Comparison of ENCODE assay signal across 1 cellular context in genomic region chr16:2009791-2010510, GRCh38.
A peak's percentile ranks its signal among the peaks of the same experiment; 100 is the strongest.
TF ChIP-seq lines count a peak whose summit lies in the region.

Gene ZNF598, minus strand, starts transcription at chr16:2009821.

TF ChIP-seq in K562, 482 proteins besides CTCF, POLR2A, EP300 and RAD21 (continued from another document and continues in another):
- TF ChIP-seq, protein P1, sequence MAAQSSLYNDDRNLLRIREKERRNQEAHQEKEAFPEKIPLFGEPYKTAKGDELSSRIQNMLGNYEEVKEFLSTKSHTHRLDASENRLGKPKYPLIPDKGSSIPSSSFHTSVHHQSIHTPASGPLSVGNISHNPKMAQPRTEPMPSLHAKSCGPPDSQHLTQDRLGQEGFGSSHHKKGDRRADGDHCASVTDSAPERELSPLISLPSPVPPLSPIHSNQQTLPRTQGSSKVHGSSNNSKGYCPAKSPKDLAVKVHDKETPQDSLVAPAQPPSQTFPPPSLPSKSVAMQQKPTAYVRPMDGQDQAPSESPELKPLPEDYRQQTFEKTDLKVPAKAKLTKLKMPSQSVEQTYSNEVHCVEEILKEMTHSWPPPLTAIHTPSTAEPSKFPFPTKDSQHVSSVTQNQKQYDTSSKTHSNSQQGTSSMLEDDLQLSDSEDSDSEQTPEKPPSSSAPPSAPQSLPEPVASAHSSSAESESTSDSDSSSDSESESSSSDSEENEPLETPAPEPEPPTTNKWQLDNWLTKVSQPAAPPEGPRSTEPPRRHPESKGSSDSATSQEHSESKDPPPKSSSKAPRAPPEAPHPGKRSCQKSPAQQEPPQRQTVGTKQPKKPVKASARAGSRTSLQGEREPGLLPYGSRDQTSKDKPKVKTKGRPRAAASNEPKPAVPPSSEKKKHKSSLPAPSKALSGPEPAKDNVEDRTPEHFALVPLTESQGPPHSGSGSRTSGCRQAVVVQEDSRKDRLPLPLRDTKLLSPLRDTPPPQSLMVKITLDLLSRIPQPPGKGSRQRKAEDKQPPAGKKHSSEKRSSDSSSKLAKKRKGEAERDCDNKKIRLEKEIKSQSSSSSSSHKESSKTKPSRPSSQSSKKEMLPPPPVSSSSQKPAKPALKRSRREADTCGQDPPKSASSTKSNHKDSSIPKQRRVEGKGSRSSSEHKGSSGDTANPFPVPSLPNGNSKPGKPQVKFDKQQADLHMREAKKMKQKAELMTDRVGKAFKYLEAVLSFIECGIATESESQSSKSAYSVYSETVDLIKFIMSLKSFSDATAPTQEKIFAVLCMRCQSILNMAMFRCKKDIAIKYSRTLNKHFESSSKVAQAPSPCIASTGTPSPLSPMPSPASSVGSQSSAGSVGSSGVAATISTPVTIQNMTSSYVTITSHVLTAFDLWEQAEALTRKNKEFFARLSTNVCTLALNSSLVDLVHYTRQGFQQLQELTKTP (IDR thresholded peaks at IDR 0.05; ENCODE audit: low read depth in 1 of 2, partially characterized antibody in 2 of 2), result peak in 1 of 2 experiments; percentile 45
- TF ChIP-seq ZNF778 (CRISPR knock-in tag; IDR thresholded peaks at IDR 0.05) (no peak), RFX5 (IDR thresholded peaks at IDR 0.05; ENCODE audit: low read depth, low read length) (no peak), RCOR1 (IDR thresholded peaks at IDR 0.05; ENCODE audit: borderline replicate concordance in 1 of 2, low read depth in 2 of 2, low read length in 2 of 2) (0 out of 4 replicates have a peak, but pooled peaks of 1 of the 2 experiments have one; percentile 4), CAMTA2 (CRISPR knock-in tag; conservative IDR thresholded peaks at IDR 0.05) (no peak), STAT6 (CRISPR knock-in tag; IDR thresholded peaks at IDR 0.05) (no peak), STAT5B (CRISPR knock-in tag; IDR thresholded peaks at IDR 0.05) (no peak), ZNF586 (CRISPR knock-in tag; conservative IDR thresholded peaks at IDR 0.05) (no peak), SMAD3 (CRISPR knock-in tag; conservative IDR thresholded peaks at IDR 0.05) (no peak), KHSRP (IDR thresholded peaks at IDR 0.05) (no peak), PBX2 (CRISPR knock-in tag; IDR thresholded peaks at IDR 0.05; ENCODE audit: low read depth) (no peak), PBX2 (tag; conservative IDR thresholded peaks at IDR 0.05; ENCODE audit: low read depth) (no peak), CCAR2 (IDR thresholded peaks at IDR 0.05; ENCODE audit: low read depth, low read length) (no peak), ELF2 (CRISPR knock-in tag; IDR thresholded peaks at IDR 0.05) (peak; percentile 83), FOXP1 (CRISPR knock-in tag; IDR thresholded peaks at IDR 0.05) (peak; percentile 74; the same call in 1 of the 2 replicates), ZNF699 (CRISPR knock-in tag; IDR thresholded peaks at IDR 0.05; ENCODE audit: insufficient replicate concordance) (no peak), CEBPB (tag; IDR thresholded peaks at IDR 0.05) (no peak), U2AF2 (optimal IDR thresholded peaks at IDR 0.05; ENCODE audit: low read depth, low read length) (no peak), PRPF4 (IDR thresholded peaks at IDR 0.05; ENCODE audit: insufficient read depth, low read depth, low read length, poor library complexity, severe bottlenecking) (no peak), ZNF717 (CRISPR knock-in tag; IDR thresholded peaks at IDR 0.05) (no peak), MYBL2 (IDR thresholded peaks at IDR 0.05; ENCODE audit: low read depth) (no peak), MYBL2 (CRISPR knock-in tag; IDR thresholded peaks at IDR 0.05; ENCODE audit: borderline replicate concordance) (no peak), ZNF134 (CRISPR knock-in tag; conservative IDR thresholded peaks at IDR 0.05) (no peak), ILK (tag; IDR thresholded peaks at IDR 0.05; ENCODE audit: borderline replicate concordance, low read depth) (no peak), BDP1 (IDR thresholded peaks at IDR 0.05; ENCODE audit: insufficient read depth, insufficient read length) (no peak), MCM7 (IDR thresholded peaks at IDR 0.05) (no peak), SREBF1 (IDR thresholded peaks at IDR 0.05; ENCODE audit: borderline replicate concordance, low read depth, low read length) (no peak), ZFPM2 (CRISPR knock-in tag; IDR thresholded peaks at IDR 0.05) (no peak), ZNF24 (IDR thresholded peaks at IDR 0.05) (peak; percentile 15; the same call in 1 of the 2 replicates), CHCHD3 (CRISPR knock-in tag; IDR thresholded peaks at IDR 0.05) (peak; percentile 65; the same call in 1 of the 2 replicates), ZNF445 (CRISPR knock-in tag; IDR thresholded peaks at IDR 0.05; ENCODE audit: low read depth) (no peak), ZNF143 (CRISPR knock-in tag; IDR thresholded peaks at IDR 0.05) (no peak), BRCA1 (IDR thresholded peaks at IDR 0.05) (no peak), BRCA1 (CRISPR knock-in tag; IDR thresholded peaks at IDR 0.05) (no peak), NCOA1 (IDR thresholded peaks at IDR 0.05; ENCODE audit: low read depth) (no peak), CBFA2T2 (conservative IDR thresholded peaks at IDR 0.05) (no peak), OTX1 (CRISPR knock-in tag; IDR thresholded peaks at IDR 0.05) (no peak), ELK3 (CRISPR knock-in tag; IDR thresholded peaks at IDR 0.05) (no peak), ZFP1 (CRISPR knock-in tag; IDR thresholded peaks at IDR 0.05) (no peak), ZNF561 (CRISPR knock-in tag; conservative IDR thresholded peaks at IDR 0.05) (no peak), CHD2 (IDR thresholded peaks at IDR 0.05; ENCODE audit: low read depth, low read length) (no peak), RBM15 (IDR thresholded peaks at IDR 0.05; ENCODE audit: insufficient read depth, low read length) (no peak), ESRRA (IDR thresholded peaks at IDR 0.05; ENCODE audit: borderline replicate concordance, low read depth) (peak; percentile 52; the same call in 1 of the 2 replicates), SRSF9 (IDR thresholded peaks at IDR 0.05; ENCODE audit: borderline replicate concordance, low read depth, low read length) (no peak), DPF2 (IDR thresholded peaks at IDR 0.05) (0 out of 2 replicates have a peak, but pooled peaks have one; percentile 31)
- TF ChIP-seq, protein P2, sequence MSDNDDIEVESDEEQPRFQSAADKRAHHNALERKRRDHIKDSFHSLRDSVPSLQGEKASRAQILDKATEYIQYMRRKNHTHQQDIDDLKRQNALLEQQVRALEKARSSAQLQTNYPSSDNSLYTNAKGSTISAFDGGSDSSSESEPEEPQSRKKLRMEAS (CRISPR knock-in tag; IDR thresholded peaks at IDR 0.05), result peak; percentile 96
- TF ChIP-seq, protein P3, sequence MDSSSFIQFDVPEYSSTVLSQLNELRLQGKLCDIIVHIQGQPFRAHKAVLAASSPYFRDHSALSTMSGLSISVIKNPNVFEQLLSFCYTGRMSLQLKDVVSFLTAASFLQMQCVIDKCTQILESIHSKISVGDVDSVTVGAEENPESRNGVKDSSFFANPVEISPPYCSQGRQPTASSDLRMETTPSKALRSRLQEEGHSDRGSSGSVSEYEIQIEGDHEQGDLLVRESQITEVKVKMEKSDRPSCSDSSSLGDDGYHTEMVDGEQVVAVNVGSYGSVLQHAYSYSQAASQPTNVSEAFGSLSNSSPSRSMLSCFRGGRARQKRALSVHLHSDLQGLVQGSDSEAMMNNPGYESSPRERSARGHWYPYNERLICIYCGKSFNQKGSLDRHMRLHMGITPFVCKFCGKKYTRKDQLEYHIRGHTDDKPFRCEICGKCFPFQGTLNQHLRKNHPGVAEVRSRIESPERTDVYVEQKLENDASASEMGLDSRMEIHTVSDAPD (CRISPR knock-in tag; IDR thresholded peaks at IDR 0.05), result no peak
- TF ChIP-seq, protein P4, sequence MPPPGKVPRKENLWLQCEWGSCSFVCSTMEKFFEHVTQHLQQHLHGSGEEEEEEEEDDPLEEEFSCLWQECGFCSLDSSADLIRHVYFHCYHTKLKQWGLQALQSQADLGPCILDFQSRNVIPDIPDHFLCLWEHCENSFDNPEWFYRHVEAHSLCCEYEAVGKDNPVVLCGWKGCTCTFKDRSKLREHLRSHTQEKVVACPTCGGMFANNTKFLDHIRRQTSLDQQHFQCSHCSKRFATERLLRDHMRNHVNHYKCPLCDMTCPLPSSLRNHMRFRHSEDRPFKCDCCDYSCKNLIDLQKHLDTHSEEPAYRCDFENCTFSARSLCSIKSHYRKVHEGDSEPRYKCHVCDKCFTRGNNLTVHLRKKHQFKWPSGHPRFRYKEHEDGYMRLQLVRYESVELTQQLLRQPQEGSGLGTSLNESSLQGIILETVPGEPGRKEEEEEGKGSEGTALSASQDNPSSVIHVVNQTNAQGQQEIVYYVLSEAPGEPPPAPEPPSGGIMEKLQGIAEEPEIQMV (tag; conservative IDR thresholded peaks at IDR 0.05; ENCODE audit: low read depth), result no peak
- TF ChIP-seq, protein P5, sequence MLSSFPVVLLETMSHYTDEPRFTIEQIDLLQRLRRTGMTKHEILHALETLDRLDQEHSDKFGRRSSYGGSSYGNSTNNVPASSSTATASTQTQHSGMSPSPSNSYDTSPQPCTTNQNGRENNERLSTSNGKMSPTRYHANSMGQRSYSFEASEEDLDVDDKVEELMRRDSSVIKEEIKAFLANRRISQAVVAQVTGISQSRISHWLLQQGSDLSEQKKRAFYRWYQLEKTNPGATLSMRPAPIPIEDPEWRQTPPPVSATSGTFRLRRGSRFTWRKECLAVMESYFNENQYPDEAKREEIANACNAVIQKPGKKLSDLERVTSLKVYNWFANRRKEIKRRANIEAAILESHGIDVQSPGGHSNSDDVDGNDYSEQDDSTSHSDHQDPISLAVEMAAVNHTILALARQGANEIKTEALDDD (IDR thresholded peaks at IDR 0.05), result no peak
- TF ChIP-seq, protein P6, sequence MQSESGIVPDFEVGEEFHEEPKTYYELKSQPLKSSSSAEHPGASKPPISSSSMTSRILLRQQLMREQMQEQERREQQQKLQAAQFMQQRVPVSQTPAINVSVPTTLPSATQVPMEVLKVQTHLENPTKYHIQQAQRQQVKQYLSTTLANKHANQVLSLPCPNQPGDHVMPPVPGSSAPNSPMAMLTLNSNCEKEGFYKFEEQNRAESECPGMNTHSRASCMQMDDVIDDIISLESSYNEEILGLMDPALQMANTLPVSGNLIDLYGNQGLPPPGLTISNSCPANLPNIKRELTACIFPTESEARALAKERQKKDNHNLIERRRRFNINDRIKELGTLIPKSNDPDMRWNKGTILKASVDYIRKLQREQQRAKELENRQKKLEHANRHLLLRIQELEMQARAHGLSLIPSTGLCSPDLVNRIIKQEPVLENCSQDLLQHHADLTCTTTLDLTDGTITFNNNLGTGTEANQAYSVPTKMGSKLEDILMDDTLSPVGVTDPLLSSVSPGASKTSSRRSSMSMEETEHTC (IDR thresholded peaks at IDR 0.05), result no peak
